In the genomic region with DNA sequence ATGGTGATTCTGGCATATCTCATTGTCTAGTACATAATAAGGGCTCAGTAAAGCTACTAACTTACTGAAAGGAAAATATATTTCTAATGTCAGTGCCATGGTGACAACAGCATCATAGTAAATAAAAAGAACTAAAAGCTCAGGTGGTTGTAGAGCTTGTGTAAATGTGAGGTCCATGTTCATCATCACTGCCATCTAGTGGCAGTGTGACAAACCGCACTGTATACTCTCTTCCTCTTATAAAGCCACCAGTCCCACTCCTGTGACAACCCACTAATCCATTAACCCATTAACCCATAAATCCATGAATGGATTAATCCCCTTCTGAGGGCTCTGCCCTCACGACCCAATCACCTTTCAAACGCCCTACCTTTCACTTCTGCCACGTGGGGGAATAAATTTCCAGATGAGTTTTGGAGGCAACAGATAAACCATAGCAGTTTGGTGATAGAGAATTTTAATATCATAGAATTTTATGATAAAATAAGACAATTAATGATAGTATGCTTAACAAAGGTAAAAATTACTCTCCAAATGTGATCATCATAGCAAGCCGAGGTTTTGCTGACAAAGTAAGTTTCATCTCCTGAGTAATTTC, we compare ENCODE assay signal across 8 cellular contexts.
DNase-seq lines count a peak whose midpoint lies in the region; ATAC-seq, FAIRE-seq and TF ChIP-seq lines count a peak whose summit lies in the region.

No MANE protein-coding gene starts in this region.

- no peaks in the 10 kb centered on the region for H3K27me3 ChIP-seq in gastroesophageal sphincter
- no peaks in the 10 kb centered on the region for H3K27me3 ChIP-seq in pancreas

- ATAC-seq in GM19328 (IDR thresholded peaks at IDR 0.05; ENCODE audit: unreplicated experiment) (peak; percentile 91), HG03280 (IDR thresholded peaks at IDR 0.05; ENCODE audit: unreplicated experiment) (peak; percentile 92), gastroesophageal sphincter (no peak), pancreas (peak; percentile 58 to 91 (median 86)), GM21390 (IDR thresholded peaks at IDR 0.05; ENCODE audit: unreplicated experiment) (no peak)

- peak; percentile 69 to 82 (median 78) for TF ChIP-seq CTCF in gastroesophageal sphincter (IDR thresholded peaks at IDR 0.05)
- peak; percentile 67 to 83 (median 78) for TF ChIP-seq CTCF in pancreas (IDR thresholded peaks at IDR 0.05)

- H3K27ac ChIP-seq in gastroesophageal sphincter (no peak overlapping the region), pancreas (no peak overlapping the region)

- no peak for TF ChIP-seq POLR2A in gastroesophageal sphincter (IDR thresholded peaks at IDR 0.05)

- intact Hi-C loops in pancreas (cut with DNase I): no loop called here

- no peaks in the 10 kb centered on the region for H3K4me1 ChIP-seq in gastroesophageal sphincter
- no peaks in the 10 kb centered on the region for H3K4me1 ChIP-seq in pancreas

- H3K36me3 ChIP-seq in gastroesophageal sphincter (no peaks in the 10 kb centered on the region), pancreas (no peaks in the 10 kb centered on the region)

- 10 to 12% methylated on average over 5 of the region's 5 CpGs for WGBS in gastroesophageal sphincter (ENCODE audit: low coverage in 1 of 2), 2 donors
- WGBS in pancreas, 2 donors: 4 to 11% methylated on average over 5 of the region's 5 CpGs

- H3K4me3 ChIP-seq in gastroesophageal sphincter: no peak overlapping the region
- H3K4me3 ChIP-seq in pancreas: no peak overlapping the region

- TF ChIP-seq EP300 in gastroesophageal sphincter (IDR thresholded peaks at IDR 0.05): no peak

- no peak for FAIRE-seq in pancreas (lab: Jason Lieb, UNC)

- DNase-seq in DMS153 treated with DMSO at 0.1 percent for 48 hours (lab: John Stamatoyannopoulos, UW; ENCODE audit: unreplicated experiment) (peak; percentile 60), NCI-H526 (lab: John Stamatoyannopoulos, UW) (peak; percentile 83 to 93), pancreas (peak in 2 of 6 donors; percentile 4 to 44)
- DNase-seq in activated CD8-positive, alpha-beta memory T cell treated with anti-CD3 and anti-CD28 coated beads, Interleukin-2, amount 50 U/mL, for 4 hours: peak; percentile 14

- H3K9me3 ChIP-seq in gastroesophageal sphincter (no peaks in the 10 kb centered on the region), pancreas (no peaks in the 10 kb centered on the region)

Comparison
In these comparisons a context has a peak if more than half of its experiments do, and no peak if none do; other contexts are left out.
1. ATAC-seq: peak in GM19328 (single experiment), HG03280 (single experiment) and pancreas (4 of 4); none in gastroesophageal sphincter (single experiment) and GM21390 (single experiment).